20 cellular contexts compared by ENCODE assay signal in the genomic region with DNA sequence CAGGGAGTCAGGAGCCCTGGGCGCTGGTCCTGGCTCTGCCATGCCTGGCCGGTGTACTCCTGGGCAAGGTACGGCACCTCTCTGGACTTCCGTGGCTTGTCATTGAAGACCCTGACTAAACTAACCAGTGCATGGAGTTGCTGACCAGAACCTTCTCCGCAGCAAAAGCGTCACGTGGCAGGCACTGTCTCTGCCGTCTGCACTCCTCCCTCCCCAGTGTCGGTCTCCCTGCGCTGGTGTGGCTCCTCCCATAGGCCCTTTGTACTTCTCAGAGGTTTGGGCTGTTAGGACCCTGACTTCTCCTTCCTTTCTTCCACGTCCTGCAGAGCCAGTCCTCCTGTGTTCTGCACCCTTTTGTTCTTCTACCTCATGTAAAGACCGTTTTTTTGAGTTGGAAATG.
"Had no signal": no experiment of that assay in that cellular context is flagged by ENCODE, and none has a peak within 500 bp of the region (broad histone marks: within the 10 kb centered on the region; RNA-seq: fewer than 3 reads in every experiment).

No MANE protein-coding gene starts in this region.

- H3K36me3 ChIP-seq: heart right ventricle, transverse colon had no signal

- H3K9me3 ChIP-seq: heart right ventricle, testis, transverse colon had no signal

- H3K4me1 ChIP-seq: transverse colon had no signal

- H3K27me3 ChIP-seq: testis had no signal

- DNase-seq: activated CD4-positive, alpha-beta T cell treated with anti-CD3 and anti-CD28 coated beads for 48 hours; activated CD4-positive, alpha-beta T cell treated with anti-CD3 and anti-CD28 coated beads, Interleukin-2, amount 50 U/mL, for 48 hours; activated gamma-delta T cell treated with Interleukin-2 at 50 U/mL for 16 hours; activated naive CD4-positive, alpha-beta T cell treated with anti-CD3 and anti-CD28 coated beads, Interleukin-2, amount 50 U/mL, for 16 hours; activated T-cell treated with anti-CD3 and anti-CD28 coated beads, Interleukin-2, amount 50 U/mL, for 4 hours; amniotic stem cell; caudate nucleus; cortex of kidney; effector memory CD8-positive, alpha-beta T cell; foreskin fibroblast; heart right ventricle; left cardiac atrium; naive thymus-derived CD8-positive, alpha-beta T cell; posterior cingulate gyrus; stimulated activated CD4-positive, alpha-beta T cell treated with anti-CD3 and anti-CD28 coated beads, Interleukin-2, amount 100 ng/mL, for 48 hours; stimulated activated naive CD4-positive, alpha-beta T cell treated with Interleukin-2 at 50 U/mL for 16 hours; testis; transverse colon had no signal

- ATAC-seq: activated T-cell treated with anti-CD3 and anti-CD28 coated beads, Interleukin-2, amount 50 U/mL, for 4 hours; activated T-helper 17 cell treated with anti-CD3 and anti-CD28 coated beads, Interleukin-2, amount 50 U/mL, for 72 hours; effector memory CD8-positive, alpha-beta T cell; esophagus mucosa; heart right ventricle; left cardiac atrium; naive thymus-derived CD8-positive, alpha-beta T cell had no signal

- H3K27ac ChIP-seq: heart right ventricle, testis, transverse colon had no signal

- H3K4me3 ChIP-seq: heart right ventricle, testis, transverse colon had no signal
